Comparison of ENCODE assay signal across 16 cellular contexts in genomic region chr2:237575869-237576862, GRCh38. TPM values are rescaled to one million over a fixed set of nuclear protein-coding genes. Genes with fewer than 3 reads are reported as not detected.
"Had no signal": no experiment of that assay in that cellular context is flagged by ENCODE, and none has a peak within 500 bp of the region (broad histone marks: within the 10 kb centered on the region; RNA-seq: fewer than 3 reads in every experiment).

No MANE protein-coding gene starts in this region.

- ATAC-seq: activated CD8-positive, alpha-beta memory T cell treated with anti-CD3 and anti-CD28 coated beads, Interleukin-2, amount 10 ng/mL, durations not matched to agents 7 days and 5 days; sciatic nerve had no signal

- H3K27ac ChIP-seq: parathyroid adenoma had no signal

- H3K9ac ChIP-seq: parathyroid adenoma had no signal

- DNase-seq: activated CD4-positive, alpha-beta T cell treated with anti-CD3 and anti-CD28 coated beads, Interleukin-2, amount 50 U/mL, for 48 hours; activated CD8-positive, alpha-beta memory T cell treated with anti-CD3 and anti-CD28 coated beads, Interleukin-2, amount 10 ng/mL, durations not matched to agents 7 days and 5 days; activated gamma-delta T cell; activated naive CD8-positive, alpha-beta T cell treated with anti-CD3 and anti-CD28 coated beads, Interleukin-2, amount 10 ng/mL, durations not matched to agents 7 days and 5 days; activated T-cell treated with anti-CD3 and anti-CD28 coated beads, Interleukin-2, amount 50 U/mL, for 24 hours; cortex of kidney; effector memory CD4-positive, alpha-beta T cell; erythroblast; stimulated activated CD4-positive, alpha-beta T cell treated with anti-CD3 and anti-CD28 coated beads, Interleukin-2, amount 100 ng/mL, for 24 hours; stimulated activated naive CD4-positive, alpha-beta T cell had no signal

- H2AFZ ChIP-seq: parathyroid adenoma had no signal

RNA-seq across cellular contexts. Expression of gene PRLH, which starts 9.8 kb away (rescaled TPM):
- total RNA-seq: activated CD8-positive, alpha-beta memory T cell treated with anti-CD3 and anti-CD28 coated beads, Interleukin-2, amount 10 ng/mL, durations not matched to agents 7 days and 5 days; activated naive CD8-positive, alpha-beta T cell treated with anti-CD3 and anti-CD28 coated beads, Interleukin-2, amount 10 ng/mL, durations not matched to agents 7 days and 5 days; glomerular endothelial cell; liver; mesenteric fat pad; sciatic nerve had no signal
- polyA plus RNA-seq: liver, neural cell had no signal

RNA-seq across cellular contexts. Expression of gene RAB17, which starts 14.4 kb away (rescaled TPM):
- total RNA-seq: activated CD8-positive, alpha-beta memory T cell treated with anti-CD3 and anti-CD28 coated beads, Interleukin-2, amount 10 ng/mL, durations not matched to agents 7 days and 5 days; activated naive CD8-positive, alpha-beta T cell treated with anti-CD3 and anti-CD28 coated beads, Interleukin-2, amount 10 ng/mL, durations not matched to agents 7 days and 5 days had no signal
- polyA plus RNA-seq: neural cell had no signal
